ENCODE assay signal across 21 cellular contexts in genomic region chr1:212181015-212181891, GRCh38.
DNase-seq lines count a peak whose midpoint lies in the region; ATAC-seq, FAIRE-seq and TF ChIP-seq lines count a peak whose summit lies in the region.
"Had no signal": no experiment of that assay in that cellular context is flagged by ENCODE, and none has a peak within 500 bp of the region (broad histone marks: within the 10 kb centered on the region; RNA-seq: fewer than 3 reads in every experiment).

No MANE protein-coding gene starts in this region.

- H3K36me3 ChIP-seq in HepG2 (replicated peaks in 1 of 2; ENCODE audit: control insufficient read depth in 1 of 2, insufficient read depth in 2 of 2, low read length in 2 of 2) (no peaks in the 10 kb centered on the region), right lobe of liver (no peaks in the 10 kb centered on the region), thyroid gland (no peaks in the 10 kb centered on the region)
- H3K36me3 ChIP-seq: BE2C had no signal

- ATAC-seq in HepG2 (no peak), right lobe of liver (no peak), HG03175 (IDR thresholded peaks at IDR 0.05; ENCODE audit: unreplicated experiment) (no peak)
- ATAC-seq: GM12878 had no signal

- TF ChIP-seq RAD21 in HepG2 (CRISPR knock-in tag; IDR thresholded peaks at IDR 0.05): no peak

- POLR2A ChIA-PET in HepG2 (lab: Yijun Ruan, JAX): no interaction called here

- no peak overlapping the region for H3K27ac ChIP-seq in HepG2 (ENCODE audit: extremely low read length, insufficient read depth, low read length)
- no peak overlapping the region for H3K27ac ChIP-seq in right lobe of liver
- H3K27ac ChIP-seq in thyroid gland: peak overlapping the region in 1 of 3 donors; percentile 27

- no peak for DNase-seq in HepG2 (ENCODE audit: low spot score)
- no peak for DNase-seq in right lobe of liver
- peak; percentile 13 for DNase-seq in islet precursor cell
- peak; percentile 18 to 29 for DNase-seq in thyroid gland
- no peak for DNase-seq in NCI-H2107 treated with DMSO at 0.1 percent for 48 hours (lab: John Stamatoyannopoulos, UW; ENCODE audit: unreplicated experiment)
- no peak for DNase-seq in foreskin melanocyte
- DNase-seq: ACHN; BE2C; C1 segment of cervical spinal cord; CD4-positive, CD25-positive, alpha-beta regulatory T cell; CD8-positive, alpha-beta memory T cell; COR-L47; DMS 273 treated with DMSO at 0.1 percent for 48 hours; DMS53; DND-41; EL; H9 had no signal

- WGBS in HepG2 (ENCODE audit: low lambda C conversion rate): 46% methylated on average over 6 of the region's 6 CpGs
- WGBS in right lobe of liver (ENCODE audit: insufficient coverage, low coverage, low lambda C conversion rate, missing lambda C conversion rate): 96% methylated on average over 4 of the region's 6 CpGs
- WGBS in thyroid gland, 2 donors: 51 to 55% methylated on average over 6 of the region's 6 CpGs

- H3K27me3 ChIP-seq in HepG2 (ENCODE audit: control insufficient read depth in 1 of 2, insufficient read depth in 2 of 2, low read length in 2 of 2) (no peaks in the 10 kb centered on the region), right lobe of liver (no peaks in the 10 kb centered on the region), thyroid gland (no peaks in the 10 kb centered on the region)
- H3K27me3 ChIP-seq: BE2C had no signal

- H3K9ac ChIP-seq in HepG2 (ENCODE audit: insufficient read depth, low read depth, low read length): no peak overlapping the region

- no peaks in the 10 kb centered on the region for H3K79me2 ChIP-seq in HepG2 (ENCODE audit: insufficient read depth, low read length)

- BruUV-seq in HepG2 (replicated peaks; lab: Mats Ljungman, UMichigan): no TSS peak

- no peak overlapping the region for H2AFZ ChIP-seq in HepG2 (ENCODE audit: low read length)

- H3K4me3 ChIP-seq in HepG2 (replicated peaks in 1 of 3; ENCODE audit: insufficient read depth in 1 of 3, low read depth in 2 of 3, low read length in 3 of 3): no peak overlapping the region
- no peak overlapping the region for H3K4me3 ChIP-seq in right lobe of liver
- H3K4me3 ChIP-seq in thyroid gland (replicated peaks in 1 of 3): no peak overlapping the region
- H3K4me3 ChIP-seq: GM12878 had no signal

- TF ChIP-seq CTCF in HepG2 (CRISPR knock-in tag; IDR thresholded peaks at IDR 0.05) (no peak), right lobe of liver (IDR thresholded peaks at IDR 0.05) (no peak), thyroid gland (IDR thresholded peaks at IDR 0.05) (no peak)

- FAIRE-seq in HepG2 (lab: Jason Lieb, UNC): no peak
- FAIRE-seq: GM12878, GM19239, H1 had no signal

- in situ Hi-C loops in HepG2 (cut with HindIII; ENCODE audit: extremely low pct_ligation_motif_present, low pct_unique_long_range_greater_than_20kb): no loop called here

- H3K4me2 ChIP-seq in HepG2 (ENCODE audit: low read depth, low read length): no peak overlapping the region

- TF ChIP-seq POLR2A in HepG2 (IDR thresholded peaks at IDR 0.05; ENCODE audit: insufficient read depth in 1 of 2, low read depth in 2 of 2, low read length in 2 of 2) (no peak), right lobe of liver (IDR thresholded peaks at IDR 0.05) (no peak), thyroid gland (IDR thresholded peaks at IDR 0.05) (no peak)

- CTCF ChIA-PET in HepG2 (lab: Yijun Ruan, JAX; ENCODE audit: low intra/inter-chr PET ratio, low total read pairs): no interaction called here

- intact Hi-C loops in HepG2 (cut with micrococcal nuclease; ENCODE audit: unreplicated experiment) (no loop called here), right lobe of liver (cut with DNase I) (no loop called here), thyroid gland (cut with DNase I) (no loop called here)

- peaks cover 6% of the 10 kb centered on the region; the same call in 1 of the 2 replicates for H3K4me1 ChIP-seq in HepG2 (ENCODE audit: insufficient read depth, low read length)
- no peaks in the 10 kb centered on the region for H3K4me1 ChIP-seq in right lobe of liver
- H3K4me1 ChIP-seq in thyroid gland: peaks cover 26 to 39% of the 10 kb centered on the region in 2 donors
- H3K4me1 ChIP-seq: BE2C had no signal

- TF ChIP-seq EP300 in HepG2 (IDR thresholded peaks at IDR 0.05; ENCODE audit: low read depth in 2 of 2, low read length in 2 of 2) (no peak), HepG2 (CRISPR knock-in tag; IDR thresholded peaks at IDR 0.05; ENCODE audit: borderline replicate concordance) (no peak)

- H3K9me3 ChIP-seq in HepG2 (ENCODE audit: low read length) (no peaks in the 10 kb centered on the region), right lobe of liver (no peaks in the 10 kb centered on the region), thyroid gland (no peaks in the 10 kb centered on the region)
- H3K9me3 ChIP-seq: BE2C had no signal

- no peaks in the 10 kb centered on the region; the same call in 1 of the 2 replicates for H4K20me1 ChIP-seq in HepG2 (ENCODE audit: insufficient read depth, low read length)

TF ChIP-seq in HepG2, 621 proteins besides CTCF, POLR2A, EP300 and RAD21:
- TF ChIP-seq HNF4A (CRISPR knock-in tag; IDR thresholded peaks at IDR 0.05) (no peak), MAFF (IDR thresholded peaks at IDR 0.05; ENCODE audit: low read depth, low read length) (peak; percentile 44; the same call in 1 of the 2 replicates), ZNF253 (CRISPR knock-in tag; IDR thresholded peaks at IDR 0.05; ENCODE audit: borderline replicate concordance) (no peak), ZNF335 (CRISPR knock-in tag; IDR thresholded peaks at IDR 0.05) (no peak), MAFK (conservative IDR thresholded peaks at IDR 0.05 in 1 of 2, IDR thresholded peaks at IDR 0.05 in 1 of 2; ENCODE audit: low read length in 2 of 2) (peak; percentile 70 to 75), BRCA1 (CRISPR knock-in tag; IDR thresholded peaks at IDR 0.05) (no peak)
- TF ChIP-seq, protein P1, sequence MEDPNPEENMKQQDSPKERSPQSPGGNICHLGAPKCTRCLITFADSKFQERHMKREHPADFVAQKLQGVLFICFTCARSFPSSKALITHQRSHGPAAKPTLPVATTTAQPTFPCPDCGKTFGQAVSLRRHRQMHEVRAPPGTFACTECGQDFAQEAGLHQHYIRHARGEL (CRISPR knock-in tag; IDR thresholded peaks at IDR 0.05): no peak
- TF ChIP-seq, protein P2, sequence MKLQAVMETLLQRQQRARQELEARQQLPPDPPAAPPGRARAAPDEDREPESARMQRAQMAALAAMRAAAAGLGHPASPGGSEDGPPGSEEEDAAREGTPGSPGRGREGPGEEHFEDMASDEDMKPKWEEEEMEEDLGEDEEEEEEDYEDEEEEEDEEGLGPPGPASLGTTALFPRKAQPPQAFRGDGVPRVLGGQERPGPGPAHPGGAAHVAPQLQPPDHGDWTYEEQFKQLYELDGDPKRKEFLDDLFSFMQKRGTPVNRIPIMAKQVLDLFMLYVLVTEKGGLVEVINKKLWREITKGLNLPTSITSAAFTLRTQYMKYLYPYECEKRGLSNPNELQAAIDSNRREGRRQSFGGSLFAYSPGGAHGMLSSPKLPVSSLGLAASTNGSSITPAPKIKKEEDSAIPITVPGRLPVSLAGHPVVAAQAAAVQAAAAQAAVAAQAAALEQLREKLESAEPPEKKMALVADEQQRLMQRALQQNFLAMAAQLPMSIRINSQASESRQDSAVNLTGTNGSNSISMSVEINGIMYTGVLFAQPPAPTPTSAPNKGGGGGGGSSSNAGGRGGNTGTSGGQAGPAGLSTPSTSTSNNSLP (IDR thresholded peaks at IDR 0.05; ENCODE audit: low read depth, low read length): no peak

Comparison
In these comparisons a context has a peak if more than half of its experiments do, and no peak if none do; other contexts are left out.
1. DNase-seq: peak in islet precursor cell (single experiment) and thyroid gland (2 of 2); none in HepG2 (single experiment), right lobe of liver (0 of 3), NCI-H2107 treated with DMSO at 0.1 percent for 48 hours (single experiment) and foreskin melanocyte (single experiment).